1 cellular context compared by ENCODE assay signal in the genomic region with DNA sequence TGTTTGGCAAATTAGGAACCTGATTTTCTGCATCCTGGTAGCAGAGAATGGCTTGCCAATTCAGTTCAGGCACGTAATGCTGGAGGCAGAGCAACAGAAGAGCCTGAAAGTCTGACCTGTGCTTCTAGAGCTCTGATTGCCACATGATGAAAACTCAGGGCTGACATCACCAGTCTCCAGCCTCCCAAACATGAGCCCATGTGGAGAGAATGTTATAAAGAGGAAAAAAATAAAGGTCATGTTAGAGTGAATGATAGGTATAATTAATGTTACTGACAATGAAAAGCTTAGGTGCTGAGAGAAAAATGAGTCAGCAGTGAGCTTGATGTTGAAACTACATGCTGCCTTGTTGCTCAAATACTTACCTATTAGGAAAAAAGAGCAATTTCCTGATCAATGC.
TF ChIP-seq lines count a peak whose summit lies in the region.

No MANE protein-coding gene starts in this region.

TF ChIP-seq in liver, 16 proteins besides CTCF, POLR2A, EP300 and RAD21 (continued from another document):
- TF ChIP-seq, protein P1, sequence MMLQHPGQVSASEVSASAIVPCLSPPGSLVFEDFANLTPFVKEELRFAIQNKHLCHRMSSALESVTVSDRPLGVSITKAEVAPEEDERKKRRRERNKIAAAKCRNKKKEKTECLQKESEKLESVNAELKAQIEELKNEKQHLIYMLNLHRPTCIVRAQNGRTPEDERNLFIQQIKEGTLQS (IDR thresholded peaks at IDR 0.05), result no peak
- TF ChIP-seq TAF1 (conservative IDR thresholded peaks at IDR 0.05), result no peak
- no peak for TF ChIP-seq HNF4G (IDR thresholded peaks at IDR 0.05)
- peak; percentile 27 for TF ChIP-seq YY1 (IDR thresholded peaks at IDR 0.05)
- TF ChIP-seq, protein P2, sequence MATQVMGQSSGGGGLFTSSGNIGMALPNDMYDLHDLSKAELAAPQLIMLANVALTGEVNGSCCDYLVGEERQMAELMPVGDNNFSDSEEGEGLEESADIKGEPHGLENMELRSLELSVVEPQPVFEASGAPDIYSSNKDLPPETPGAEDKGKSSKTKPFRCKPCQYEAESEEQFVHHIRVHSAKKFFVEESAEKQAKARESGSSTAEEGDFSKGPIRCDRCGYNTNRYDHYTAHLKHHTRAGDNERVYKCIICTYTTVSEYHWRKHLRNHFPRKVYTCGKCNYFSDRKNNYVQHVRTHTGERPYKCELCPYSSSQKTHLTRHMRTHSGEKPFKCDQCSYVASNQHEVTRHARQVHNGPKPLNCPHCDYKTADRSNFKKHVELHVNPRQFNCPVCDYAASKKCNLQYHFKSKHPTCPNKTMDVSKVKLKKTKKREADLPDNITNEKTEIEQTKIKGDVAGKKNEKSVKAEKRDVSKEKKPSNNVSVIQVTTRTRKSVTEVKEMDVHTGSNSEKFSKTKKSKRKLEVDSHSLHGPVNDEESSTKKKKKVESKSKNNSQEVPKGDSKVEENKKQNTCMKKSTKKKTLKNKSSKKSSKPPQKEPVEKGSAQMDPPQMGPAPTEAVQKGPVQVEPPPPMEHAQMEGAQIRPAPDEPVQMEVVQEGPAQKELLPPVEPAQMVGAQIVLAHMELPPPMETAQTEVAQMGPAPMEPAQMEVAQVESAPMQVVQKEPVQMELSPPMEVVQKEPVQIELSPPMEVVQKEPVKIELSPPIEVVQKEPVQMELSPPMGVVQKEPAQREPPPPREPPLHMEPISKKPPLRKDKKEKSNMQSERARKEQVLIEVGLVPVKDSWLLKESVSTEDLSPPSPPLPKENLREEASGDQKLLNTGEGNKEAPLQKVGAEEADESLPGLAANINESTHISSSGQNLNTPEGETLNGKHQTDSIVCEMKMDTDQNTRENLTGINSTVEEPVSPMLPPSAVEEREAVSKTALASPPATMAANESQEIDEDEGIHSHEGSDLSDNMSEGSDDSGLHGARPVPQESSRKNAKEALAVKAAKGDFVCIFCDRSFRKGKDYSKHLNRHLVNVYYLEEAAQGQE (IDR thresholded peaks at IDR 0.05), result no peak
- TF ChIP-seq HNF4A (conservative IDR thresholded peaks at IDR 0.05), result no peak
- TF ChIP-seq, protein P3, sequence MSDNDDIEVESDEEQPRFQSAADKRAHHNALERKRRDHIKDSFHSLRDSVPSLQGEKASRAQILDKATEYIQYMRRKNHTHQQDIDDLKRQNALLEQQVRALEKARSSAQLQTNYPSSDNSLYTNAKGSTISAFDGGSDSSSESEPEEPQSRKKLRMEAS (IDR thresholded peaks at IDR 0.05), result no peak
- TF ChIP-seq FOXA1 (IDR thresholded peaks at IDR 0.05), result no peak
